1 cellular context compared by ENCODE assay signal in the genomic region with DNA sequence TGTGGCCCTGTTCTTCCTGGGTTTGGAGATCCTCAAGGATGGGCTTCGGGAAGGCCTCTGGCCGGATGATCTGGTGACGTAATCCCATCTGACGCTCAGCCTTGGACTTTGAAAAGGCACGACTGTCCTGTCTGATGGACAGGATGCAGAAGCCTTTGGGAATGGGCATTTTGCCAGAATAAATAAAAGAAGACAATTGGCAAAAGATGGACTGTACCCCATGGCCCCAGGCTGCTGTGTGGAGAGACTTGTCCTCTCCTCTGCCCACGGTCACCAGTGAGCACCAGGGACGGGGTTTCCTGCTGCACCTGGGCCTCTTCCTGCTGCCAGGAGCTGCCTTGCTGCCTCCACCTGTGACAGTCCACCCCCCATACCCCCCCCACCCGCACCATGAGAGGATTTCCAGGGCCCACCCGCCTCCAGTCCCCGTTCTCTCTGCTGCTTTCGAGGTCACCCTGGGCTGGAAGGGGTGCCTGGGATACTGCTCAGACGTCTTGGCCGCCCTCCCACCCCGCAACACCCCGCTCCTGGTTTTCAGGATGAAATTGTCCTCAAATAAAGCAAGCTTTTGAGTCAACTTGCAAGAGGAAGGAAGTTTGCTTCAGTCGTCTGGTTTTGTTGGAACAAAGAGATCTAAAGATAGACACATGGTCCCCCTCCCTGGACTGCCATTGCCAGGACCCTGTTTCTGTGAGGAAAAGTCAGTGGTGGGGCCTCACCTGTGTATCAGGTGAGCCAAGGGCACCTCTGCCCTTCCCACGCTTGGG.
TF ChIP-seq lines count a peak whose summit lies in the region.

No MANE protein-coding gene starts in this region.

TF ChIP-seq in HepG2, 621 proteins besides CTCF, POLR2A, EP300 and RAD21 (continued from another document and continues in another):
- TF ChIP-seq, protein P1, sequence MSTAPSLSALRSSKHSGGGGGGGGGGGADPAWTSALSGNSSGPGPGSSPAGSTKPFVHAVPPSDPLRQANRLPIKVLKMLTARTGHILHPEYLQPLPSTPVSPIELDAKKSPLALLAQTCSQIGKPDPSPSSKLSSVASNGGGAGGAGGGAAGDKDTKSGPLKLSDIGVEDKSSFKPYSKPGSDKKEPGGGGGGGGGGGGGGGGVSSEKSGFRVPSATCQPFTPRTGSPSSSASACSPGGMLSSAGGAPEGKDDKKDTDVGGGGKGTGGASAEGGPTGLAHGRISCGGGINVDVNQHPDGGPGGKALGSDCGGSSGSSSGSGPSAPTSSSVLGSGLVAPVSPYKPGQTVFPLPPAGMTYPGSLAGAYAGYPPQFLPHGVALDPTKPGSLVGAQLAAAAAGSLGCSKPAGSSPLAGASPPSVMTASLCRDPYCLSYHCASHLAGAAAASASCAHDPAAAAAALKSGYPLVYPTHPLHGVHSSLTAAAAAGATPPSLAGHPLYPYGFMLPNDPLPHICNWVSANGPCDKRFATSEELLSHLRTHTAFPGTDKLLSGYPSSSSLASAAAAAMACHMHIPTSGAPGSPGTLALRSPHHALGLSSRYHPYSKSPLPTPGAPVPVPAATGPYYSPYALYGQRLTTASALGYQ (CRISPR knock-in tag; IDR thresholded peaks at IDR 0.05): peak; percentile 67
- TF ChIP-seq, protein P2, sequence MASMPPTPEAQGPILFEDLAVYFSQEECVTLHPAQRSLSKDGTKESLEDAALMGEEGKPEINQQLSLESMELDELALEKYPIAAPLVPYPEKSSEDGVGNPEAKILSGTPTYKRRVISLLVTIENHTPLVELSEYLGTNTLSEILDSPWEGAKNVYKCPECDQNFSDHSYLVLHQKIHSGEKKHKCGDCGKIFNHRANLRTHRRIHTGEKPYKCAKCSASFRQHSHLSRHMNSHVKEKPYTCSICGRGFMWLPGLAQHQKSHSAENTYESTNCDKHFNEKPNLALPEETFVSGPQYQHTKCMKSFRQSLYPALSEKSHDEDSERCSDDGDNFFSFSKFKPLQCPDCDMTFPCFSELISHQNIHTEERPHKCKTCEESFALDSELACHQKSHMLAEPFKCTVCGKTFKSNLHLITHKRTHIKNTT (CRISPR knock-in tag; IDR thresholded peaks at IDR 0.05): no peak
- TF ChIP-seq ZBTB38 (CRISPR knock-in tag; IDR thresholded peaks at IDR 0.05) (peak; percentile 55; the same call in 1 of the 2 replicates), ZSCAN22 (CRISPR knock-in tag; IDR thresholded peaks at IDR 0.05) (no peak), SMAD3 (CRISPR knock-in tag; IDR thresholded peaks at IDR 0.05) (no peak), SOX5 (CRISPR knock-in tag; IDR thresholded peaks at IDR 0.05; ENCODE audit: borderline replicate concordance) (peak; percentile 97), ZNF775 (CRISPR knock-in tag; IDR thresholded peaks at IDR 0.05; ENCODE audit: borderline replicate concordance) (no peak), NFIC (IDR thresholded peaks at IDR 0.05; ENCODE audit: low read length) (peak; percentile 94), HOXA3 (CRISPR knock-in tag; IDR thresholded peaks at IDR 0.05) (peak; percentile 83; the same call in 1 of the 2 replicates), SOX13 (IDR thresholded peaks at IDR 0.05) (peak; percentile 83), SOX13 (CRISPR knock-in tag; conservative IDR thresholded peaks at IDR 0.05 in 1 of 2, IDR thresholded peaks at IDR 0.05 in 1 of 2) (peak in 1 of 2 experiments; percentile 97; a peak in 2 of 4 replicates), ZNF225 (CRISPR knock-in tag; IDR thresholded peaks at IDR 0.05) (no peak), KDM4B (CRISPR knock-in tag; IDR thresholded peaks at IDR 0.05) (0 out of 2 replicates have a peak, but pooled peaks have one; percentile 55), KDM6A (CRISPR knock-in tag; IDR thresholded peaks at IDR 0.05; ENCODE audit: low read depth) (0 out of 2 replicates have a peak, but pooled peaks have one; percentile 47), CEBPG (CRISPR knock-in tag; IDR thresholded peaks at IDR 0.05) (peak; percentile 89), ERF (CRISPR knock-in tag; IDR thresholded peaks at IDR 0.05) (peak; percentile 74), ZNF484 (CRISPR knock-in tag; IDR thresholded peaks at IDR 0.05; ENCODE audit: borderline replicate concordance, low read depth) (no peak), GATAD2A (CRISPR knock-in tag; IDR thresholded peaks at IDR 0.05) (peak; percentile 91), PPARG (CRISPR knock-in tag; conservative IDR thresholded peaks at IDR 0.05) (peak; percentile 47; the same call in 1 of the 2 replicates), HOXA7 (CRISPR knock-in tag; IDR thresholded peaks at IDR 0.05) (no peak), TARDBP (CRISPR knock-in tag; IDR thresholded peaks at IDR 0.05) (peak; percentile 81; the same call in 1 of the 2 replicates), CREM (IDR thresholded peaks at IDR 0.05) (peak; percentile 83), CREM (CRISPR knock-in tag; IDR thresholded peaks at IDR 0.05) (no peak), XRCC5 (optimal IDR thresholded peaks at IDR 0.05; ENCODE audit: low read length) (peak; percentile 65), CHD2 (IDR thresholded peaks at IDR 0.05; ENCODE audit: low read depth, low read length) (no peak), HES4 (CRISPR knock-in tag; IDR thresholded peaks at IDR 0.05; ENCODE audit: borderline replicate concordance) (no peak), ZNF431 (CRISPR knock-in tag; IDR thresholded peaks at IDR 0.05; ENCODE audit: borderline replicate concordance, low read depth) (no peak), CREB1 (IDR thresholded peaks at IDR 0.05) (peak; percentile 94), CREB1 (CRISPR knock-in tag; IDR thresholded peaks at IDR 0.05) (no peak; the same call in 1 of the 2 replicates)
- TF ChIP-seq, protein P3, sequence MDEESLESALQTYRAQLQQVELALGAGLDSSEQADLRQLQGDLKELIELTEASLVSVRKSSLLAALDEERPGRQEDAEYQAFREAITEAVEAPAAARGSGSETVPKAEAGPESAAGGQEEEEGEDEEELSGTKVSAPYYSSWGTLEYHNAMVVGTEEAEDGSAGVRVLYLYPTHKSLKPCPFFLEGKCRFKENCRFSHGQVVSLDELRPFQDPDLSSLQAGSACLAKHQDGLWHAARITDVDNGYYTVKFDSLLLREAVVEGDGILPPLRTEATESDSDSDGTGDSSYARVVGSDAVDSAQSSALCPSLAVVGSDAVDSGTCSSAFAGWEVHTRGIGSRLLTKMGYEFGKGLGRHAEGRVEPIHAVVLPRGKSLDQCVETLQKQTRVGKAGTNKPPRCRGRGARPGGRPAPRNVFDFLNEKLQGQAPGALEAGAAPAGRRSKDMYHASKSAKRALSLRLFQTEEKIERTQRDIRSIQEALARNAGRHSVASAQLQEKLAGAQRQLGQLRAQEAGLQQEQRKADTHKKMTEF (CRISPR knock-in tag; IDR thresholded peaks at IDR 0.05): peak; percentile 68
- TF ChIP-seq, protein P4, sequence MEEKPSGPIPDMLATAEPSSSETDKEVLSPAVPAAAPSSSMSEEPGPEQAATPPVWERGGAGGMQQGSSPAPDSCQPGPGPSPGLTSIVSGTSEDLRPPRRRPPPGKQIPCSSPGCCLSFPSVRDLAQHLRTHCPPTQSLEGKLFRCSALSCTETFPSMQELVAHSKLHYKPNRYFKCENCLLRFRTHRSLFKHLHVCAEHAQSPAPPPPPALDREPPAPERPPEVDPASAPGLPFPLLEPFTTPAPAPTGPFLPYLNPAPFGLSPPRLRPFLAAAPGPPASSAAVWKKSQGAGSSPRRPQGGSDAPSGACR (CRISPR knock-in tag; IDR thresholded peaks at IDR 0.05): peak; percentile 68; the same call in 1 of the 2 replicates
- TF ChIP-seq, protein P5, sequence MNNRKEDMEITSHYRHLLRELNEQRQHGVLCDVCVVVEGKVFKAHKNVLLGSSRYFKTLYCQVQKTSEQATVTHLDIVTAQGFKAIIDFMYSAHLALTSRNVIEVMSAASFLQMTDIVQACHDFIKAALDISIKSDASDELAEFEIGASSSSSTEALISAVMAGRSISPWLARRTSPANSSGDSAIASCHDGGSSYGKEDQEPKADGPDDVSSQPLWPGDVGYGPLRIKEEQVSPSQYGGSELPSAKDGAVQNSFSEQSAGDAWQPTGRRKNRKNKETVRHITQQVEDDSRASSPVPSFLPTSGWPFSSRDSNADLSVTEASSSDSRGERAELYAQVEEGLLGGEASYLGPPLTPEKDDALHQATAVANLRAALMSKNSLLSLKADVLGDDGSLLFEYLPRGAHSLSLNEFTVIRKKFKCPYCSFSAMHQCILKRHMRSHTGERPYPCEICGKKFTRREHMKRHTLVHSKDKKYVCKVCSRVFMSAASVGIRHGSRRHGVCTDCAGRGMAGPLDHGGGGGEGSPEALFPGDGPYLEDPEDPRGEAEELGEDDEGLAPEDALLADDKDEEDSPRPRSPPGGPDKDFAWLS (CRISPR knock-in tag; IDR thresholded peaks at IDR 0.05; ENCODE audit: borderline replicate concordance): peak; percentile 73; the same call in 1 of the 2 replicates
- TF ChIP-seq, protein P6, sequence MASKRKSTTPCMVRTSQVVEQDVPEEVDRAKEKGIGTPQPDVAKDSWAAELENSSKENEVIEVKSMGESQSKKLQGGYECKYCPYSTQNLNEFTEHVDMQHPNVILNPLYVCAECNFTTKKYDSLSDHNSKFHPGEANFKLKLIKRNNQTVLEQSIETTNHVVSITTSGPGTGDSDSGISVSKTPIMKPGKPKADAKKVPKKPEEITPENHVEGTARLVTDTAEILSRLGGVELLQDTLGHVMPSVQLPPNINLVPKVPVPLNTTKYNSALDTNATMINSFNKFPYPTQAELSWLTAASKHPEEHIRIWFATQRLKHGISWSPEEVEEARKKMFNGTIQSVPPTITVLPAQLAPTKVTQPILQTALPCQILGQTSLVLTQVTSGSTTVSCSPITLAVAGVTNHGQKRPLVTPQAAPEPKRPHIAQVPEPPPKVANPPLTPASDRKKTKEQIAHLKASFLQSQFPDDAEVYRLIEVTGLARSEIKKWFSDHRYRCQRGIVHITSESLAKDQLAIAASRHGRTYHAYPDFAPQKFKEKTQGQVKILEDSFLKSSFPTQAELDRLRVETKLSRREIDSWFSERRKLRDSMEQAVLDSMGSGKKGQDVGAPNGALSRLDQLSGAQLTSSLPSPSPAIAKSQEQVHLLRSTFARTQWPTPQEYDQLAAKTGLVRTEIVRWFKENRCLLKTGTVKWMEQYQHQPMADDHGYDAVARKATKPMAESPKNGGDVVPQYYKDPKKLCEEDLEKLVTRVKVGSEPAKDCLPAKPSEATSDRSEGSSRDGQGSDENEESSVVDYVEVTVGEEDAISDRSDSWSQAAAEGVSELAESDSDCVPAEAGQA (IDR thresholded peaks at IDR 0.05; ENCODE audit: low read depth): 0 out of 2 replicates have a peak, but pooled peaks have one; percentile 29
- TF ChIP-seq, protein P6 (CRISPR knock-in tag; IDR thresholded peaks at IDR 0.05; ENCODE audit: borderline replicate concordance): no peak
- TF ChIP-seq, protein P7, sequence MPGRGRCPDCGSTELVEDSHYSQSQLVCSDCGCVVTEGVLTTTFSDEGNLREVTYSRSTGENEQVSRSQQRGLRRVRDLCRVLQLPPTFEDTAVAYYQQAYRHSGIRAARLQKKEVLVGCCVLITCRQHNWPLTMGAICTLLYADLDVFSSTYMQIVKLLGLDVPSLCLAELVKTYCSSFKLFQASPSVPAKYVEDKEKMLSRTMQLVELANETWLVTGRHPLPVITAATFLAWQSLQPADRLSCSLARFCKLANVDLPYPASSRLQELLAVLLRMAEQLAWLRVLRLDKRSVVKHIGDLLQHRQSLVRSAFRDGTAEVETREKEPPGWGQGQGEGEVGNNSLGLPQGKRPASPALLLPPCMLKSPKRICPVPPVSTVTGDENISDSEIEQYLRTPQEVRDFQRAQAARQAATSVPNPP (CRISPR knock-in tag; IDR thresholded peaks at IDR 0.05): no peak
- TF ChIP-seq, protein P8, sequence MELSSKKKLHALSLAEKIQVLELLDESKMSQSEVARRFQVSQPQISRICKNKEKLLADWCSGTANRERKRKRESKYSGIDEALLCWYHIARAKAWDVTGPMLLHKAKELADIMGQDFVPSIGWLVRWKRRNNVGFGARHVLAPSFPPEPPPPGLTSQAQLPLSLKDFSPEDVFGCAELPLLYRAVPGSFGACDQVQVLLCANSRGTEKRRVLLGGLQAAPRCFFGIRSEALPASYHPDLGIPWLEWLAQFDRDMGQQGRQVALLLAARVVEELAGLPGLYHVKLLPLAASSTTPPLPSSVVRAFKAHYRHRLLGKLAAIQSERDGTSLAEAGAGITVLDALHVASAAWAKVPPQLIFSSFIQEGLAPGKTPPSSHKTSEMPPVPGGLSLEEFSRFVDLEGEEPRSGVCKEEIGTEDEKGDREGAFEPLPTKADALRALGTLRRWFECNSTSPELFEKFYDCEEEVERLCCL (CRISPR knock-in tag; IDR thresholded peaks at IDR 0.05; ENCODE audit: borderline replicate concordance): no peak
- TF ChIP-seq, protein P9, sequence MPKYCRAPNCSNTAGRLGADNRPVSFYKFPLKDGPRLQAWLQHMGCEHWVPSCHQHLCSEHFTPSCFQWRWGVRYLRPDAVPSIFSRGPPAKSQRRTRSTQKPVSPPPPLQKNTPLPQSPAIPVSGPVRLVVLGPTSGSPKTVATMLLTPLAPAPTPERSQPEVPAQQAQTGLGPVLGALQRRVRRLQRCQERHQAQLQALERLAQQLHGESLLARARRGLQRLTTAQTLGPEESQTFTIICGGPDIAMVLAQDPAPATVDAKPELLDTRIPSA (CRISPR knock-in tag; IDR thresholded peaks at IDR 0.05; ENCODE audit: borderline replicate concordance): no peak
- TF ChIP-seq, protein P10, sequence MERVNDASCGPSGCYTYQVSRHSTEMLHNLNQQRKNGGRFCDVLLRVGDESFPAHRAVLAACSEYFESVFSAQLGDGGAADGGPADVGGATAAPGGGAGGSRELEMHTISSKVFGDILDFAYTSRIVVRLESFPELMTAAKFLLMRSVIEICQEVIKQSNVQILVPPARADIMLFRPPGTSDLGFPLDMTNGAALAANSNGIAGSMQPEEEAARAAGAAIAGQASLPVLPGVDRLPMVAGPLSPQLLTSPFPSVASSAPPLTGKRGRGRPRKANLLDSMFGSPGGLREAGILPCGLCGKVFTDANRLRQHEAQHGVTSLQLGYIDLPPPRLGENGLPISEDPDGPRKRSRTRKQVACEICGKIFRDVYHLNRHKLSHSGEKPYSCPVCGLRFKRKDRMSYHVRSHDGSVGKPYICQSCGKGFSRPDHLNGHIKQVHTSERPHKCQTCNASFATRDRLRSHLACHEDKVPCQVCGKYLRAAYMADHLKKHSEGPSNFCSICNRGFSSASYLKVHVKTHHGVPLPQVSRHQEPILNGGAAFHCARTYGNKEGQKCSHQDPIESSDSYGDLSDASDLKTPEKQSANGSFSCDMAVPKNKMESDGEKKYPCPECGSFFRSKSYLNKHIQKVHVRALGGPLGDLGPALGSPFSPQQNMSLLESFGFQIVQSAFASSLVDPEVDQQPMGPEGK (CRISPR knock-in tag; IDR thresholded peaks at IDR 0.05): peak; percentile 74
